ENCODE assay signal across 8 cellular contexts in genomic region chr6:31970604-31971271, GRCh38. TPM values are rescaled to one million over a fixed set of nuclear protein-coding genes. Genes with fewer than 3 reads are reported as not detected.
A peak's percentile ranks its signal among the peaks of the same experiment; 100 is the strongest.
DNase-seq lines count a peak whose midpoint lies in the region; ATAC-seq, FAIRE-seq and TF ChIP-seq lines count a peak whose summit lies in the region.

No MANE protein-coding gene starts in this region.

- peaks cover 28% of the 10 kb centered on the region for H3K79me2 ChIP-seq in keratinocyte (ENCODE audit: control insufficient read depth, insufficient read depth, low read length)

- H3K4me1 Mint-ChIP-seq in activated CD8-positive, alpha-beta T cell treated with anti-CD3 and anti-CD28 coated beads, Interleukin-2, amount 10 ng/mL, durations not matched to agents 7 days and 5 days (ENCODE audit: low read depth), result peaks cover 37% of the 10 kb centered on the region

- dilution Hi-C loops in keratinocyte (cut with MboI; ENCODE audit: extremely low pct_ligation_motif_present, low sequenced_read_pairs), result no loop called here

- TF ChIP-seq CTCF in AG10803 (conservative IDR thresholded peaks at IDR 0.05; ENCODE audit: low read length) (no peak), keratinocyte (optimal IDR thresholded peaks at IDR 0.05 in 1 of 3, IDR thresholded peaks at IDR 0.05 in 1 of 3, conservative IDR thresholded peaks at IDR 0.05 in 1 of 3; ENCODE audit: extremely low read depth in 1 of 3, insufficient read depth in 2 of 3, low read length in 3 of 3) (no peak)

- H3K27me3 Mint-ChIP-seq in activated CD8-positive, alpha-beta T cell treated with anti-CD3 and anti-CD28 coated beads, Interleukin-2, amount 10 ng/mL, durations not matched to agents 7 days and 5 days (ENCODE audit: low read depth), result no peaks in the 10 kb centered on the region

- CTCF ChIA-PET in activated CD8-positive, alpha-beta T cell treated with anti-CD3 and anti-CD28 coated beads, Interleukin-2, amount 10 ng/mL, durations not matched to agents 7 days and 5 days (lab: Charles Lee), result interaction anchor here (1.4 to 2.6 kb wide), 4 partner anchors 12 to 225 kb away, joined by 3 to 15 read pairs (median 9); partner anchors contain the start of genes NELFE and SKIC2

- POLR2A ChIA-PET in activated CD8-positive, alpha-beta T cell treated with anti-CD3 and anti-CD28 coated beads, Interleukin-2, amount 10 ng/mL, durations not matched to agents 7 days and 5 days (lab: Charles Lee), result interaction anchor here (0.8 to 6.0 kb wide), 8 partner anchors 9 to 318 kb away, joined by 3 to 68 read pairs (median 4); partner anchors contain the start of genes ATF6B, BAG6, NELFE and SKIC2

- H4K20me1 ChIP-seq in keratinocyte (ENCODE audit: control insufficient read depth, extremely low read depth, insufficient read depth, low read length), result no peaks in the 10 kb centered on the region

- H3K4me1 ChIP-seq in HUES48 (ENCODE audit: control insufficient read depth, insufficient read depth, low read length) (no peaks in the 10 kb centered on the region), keratinocyte (ENCODE audit: control insufficient read depth, extremely low read depth, insufficient read depth, low read length) (peaks cover 18% of the 10 kb centered on the region), thymus (ENCODE audit: control insufficient read depth, insufficient read depth, low read length) (peaks cover 18% of the 10 kb centered on the region)

- DNase-seq in AG10803 (ENCODE audit: low read depth) (no peak), keratinocyte (ENCODE audit: low read depth, low spot score) (no peak), NCI-H1436 treated with DMSO at 0.1 percent for 48 hours (lab: John Stamatoyannopoulos, UW) (no peak), NCI-H226 (no peak)
- no peak for DNase-seq in activated CD8-positive, alpha-beta T cell treated with anti-CD3 and anti-CD28 coated beads, Interleukin-2, amount 10 ng/mL, durations not matched to agents 7 days and 5 days

- H3K27me3 ChIP-seq in HUES48 (ENCODE audit: control insufficient read depth, insufficient read depth, low read length), result no peaks in the 10 kb centered on the region
- H3K27me3 ChIP-seq in keratinocyte (ENCODE audit: control insufficient read depth, extremely low read depth, insufficient read depth, low read length), result no peaks in the 10 kb centered on the region
- H3K27me3 ChIP-seq in thymus (ENCODE audit: control insufficient read depth, insufficient read depth), result no peaks in the 10 kb centered on the region

- no peak for FAIRE-seq in keratinocyte (lab: Jason Lieb, UNC)

- H3K9me1 ChIP-seq in keratinocyte (ENCODE audit: control insufficient read depth, extremely low read depth, insufficient read depth, low read length), result no peaks in the 10 kb centered on the region

- H3K9me3 ChIP-seq in HUES48 (ENCODE audit: control insufficient read depth, insufficient read depth, low read length) (no peaks in the 10 kb centered on the region), keratinocyte (ENCODE audit: control insufficient read depth, low read depth, low read length) (no peaks in the 10 kb centered on the region), thymus (ENCODE audit: control insufficient read depth) (peaks cover 1% of the 10 kb centered on the region)

- ATAC-seq in activated CD8-positive, alpha-beta T cell treated with anti-CD3 and anti-CD28 coated beads, Interleukin-2, amount 10 ng/mL, durations not matched to agents 7 days and 5 days, result no peak
- no peak for ATAC-seq in GM21576 (IDR thresholded peaks at IDR 0.05; ENCODE audit: unreplicated experiment)

- peaks cover 39% of the 10 kb centered on the region for H3K36me3 Mint-ChIP-seq in activated CD8-positive, alpha-beta T cell treated with anti-CD3 and anti-CD28 coated beads, Interleukin-2, amount 10 ng/mL, durations not matched to agents 7 days and 5 days (ENCODE audit: low read depth)

- H3K9ac ChIP-seq in HUES48 (ENCODE audit: low read depth, low read length), result no peak overlapping the region
- H3K9ac ChIP-seq in keratinocyte (ENCODE audit: control insufficient read depth, extremely low read depth, insufficient read depth, low read length), result peak overlapping the region; percentile 96

- peak overlapping the region; percentile 94 for H3K4me3 ChIP-seq in AG10803 (ENCODE audit: low read length)
- H3K4me3 ChIP-seq in HUES48 (ENCODE audit: low read depth, low read length), result peak overlapping the region; percentile 92
- peak overlapping the region; percentile 72 to 95 (median 89) for H3K4me3 ChIP-seq in keratinocyte (ENCODE audit: control insufficient read depth in 2 of 3, extremely low read depth in 1 of 3, insufficient read depth in 2 of 3, low read depth in 1 of 3, low read length in 3 of 3)
- peak overlapping the region; percentile 78 for H3K4me3 ChIP-seq in thymus (ENCODE audit: low read length)

- H3K9me3 Mint-ChIP-seq in activated CD8-positive, alpha-beta T cell treated with anti-CD3 and anti-CD28 coated beads, Interleukin-2, amount 10 ng/mL, durations not matched to agents 7 days and 5 days (ENCODE audit: insufficient read depth), result no peaks in the 10 kb centered on the region

- peak overlapping the region; percentile 88 for H3K4me2 ChIP-seq in keratinocyte (ENCODE audit: control insufficient read depth, extremely low read depth, insufficient read depth, low read depth, low read length)

- H3K27ac ChIP-seq in HUES48 (ENCODE audit: low read depth, low read length) (peak overlapping the region; percentile 99), keratinocyte (ENCODE audit: control insufficient read depth, insufficient read depth, low read length) (peak overlapping the region; percentile 98), thymus (ENCODE audit: low read depth) (peak overlapping the region; percentile 99)

- H2AFZ ChIP-seq in keratinocyte (ENCODE audit: control insufficient read depth, low read length), result no peak overlapping the region

- H3K27ac Mint-ChIP-seq in activated CD8-positive, alpha-beta T cell treated with anti-CD3 and anti-CD28 coated beads, Interleukin-2, amount 10 ng/mL, durations not matched to agents 7 days and 5 days, result peak overlapping the region; percentile 100

- H3K4me3 Mint-ChIP-seq in activated CD8-positive, alpha-beta T cell treated with anti-CD3 and anti-CD28 coated beads, Interleukin-2, amount 10 ng/mL, durations not matched to agents 7 days and 5 days, result peak overlapping the region; percentile 95

- 94% methylated on average over 18 of the region's 18 CpGs for WGBS in thymus

- H3K36me3 ChIP-seq in HUES48 (ENCODE audit: control insufficient read depth, insufficient read depth, low read length), result peaks cover 47% of the 10 kb centered on the region
- peaks cover 14 to 30% of the 10 kb centered on the region in 2 experiments for H3K36me3 ChIP-seq in keratinocyte (ENCODE audit: control insufficient read depth in 2 of 2, extremely low read depth in 1 of 2, insufficient read depth in 2 of 2, low read length in 2 of 2)
- H3K36me3 ChIP-seq in thymus (ENCODE audit: control insufficient read depth, insufficient read depth), result peaks cover 47% of the 10 kb centered on the region

RNA-seq across cellular contexts. Expression of gene DXO, which starts 1.2 kb away (rescaled TPM):
- total RNA-seq in activated CD8-positive, alpha-beta T cell treated with anti-CD3 and anti-CD28 coated beads, Interleukin-2, amount 10 ng/mL, durations not matched to agents 7 days and 5 days, result 10 to 100 TPM; 14.8 to 17.7 TPM
- polyA plus RNA-seq in keratinocyte, result 7.0 to 10.4 TPM (median 7.6 TPM) in 3 replicates
- 4.9 TPM for polyA plus RNA-seq in keratinocyte (2011; ENCODE audit: low read depth)
- polyA plus RNA-seq in keratinocyte (2011; cell fraction: cytosol; rRNA removed), result 6.9 and 8.0 TPM in 2 replicates
- polyA plus RNA-seq in keratinocyte (2011; cell fraction: nucleus; rRNA removed), result 23.0 and 23.6 TPM in 2 replicates
- polyA plus RNA-seq in keratinocyte (2012; ENCODE audit: low replicate concordance), result 10.2 and 12.4 TPM in 2 replicates
- 6.0 to 14.3 TPM (median 7.1 TPM) in 3 replicates for polyA minus RNA-seq in keratinocyte
- 17.1 TPM for polyA minus RNA-seq in keratinocyte (2011; cell fraction: cytosol; rRNA and poly(A)+ RNA removed)
- polyA minus RNA-seq in keratinocyte (2011; cell fraction: nucleus; rRNA and poly(A)+ RNA removed), result 5.4 and 7.1 TPM in 2 replicates
- polyA plus RNA-seq in thymus, result 27.3 TPM

RNA-seq across cellular contexts. Expression of gene C4A, which starts 11.1 kb away (rescaled TPM):
- total RNA-seq in activated CD8-positive, alpha-beta T cell treated with anti-CD3 and anti-CD28 coated beads, Interleukin-2, amount 10 ng/mL, durations not matched to agents 7 days and 5 days, result 1 to 10 TPM; 3.6 to 5.1 TPM
- 1.2 to 2.9 TPM (median 1.4 TPM) in 3 replicates for polyA plus RNA-seq in keratinocyte
- polyA plus RNA-seq in keratinocyte (2011; ENCODE audit: low read depth), result 3.8 TPM
- polyA plus RNA-seq in keratinocyte (2011; cell fraction: cytosol; rRNA removed), result 0.22 and 0.51 TPM in 2 replicates
- 8.0 and 9.5 TPM in 2 replicates for polyA plus RNA-seq in keratinocyte (2011; cell fraction: nucleus; rRNA removed)
- 1.8 and 3.8 TPM in 2 replicates for polyA plus RNA-seq in keratinocyte (2012; ENCODE audit: low replicate concordance)
- 2.3 to 10.0 TPM (median 3.7 TPM) in 3 replicates for polyA minus RNA-seq in keratinocyte
- polyA minus RNA-seq in keratinocyte (2011; cell fraction: cytosol; rRNA and poly(A)+ RNA removed), result not detected
- 4.1 and 4.2 TPM in 2 replicates for polyA minus RNA-seq in keratinocyte (2011; cell fraction: nucleus; rRNA and poly(A)+ RNA removed)
- polyA plus RNA-seq in thymus, result 206 TPM

RNA-seq across cellular contexts. Expression of gene SKIC2, which starts 11.8 kb away (rescaled TPM):
- total RNA-seq in activated CD8-positive, alpha-beta T cell treated with anti-CD3 and anti-CD28 coated beads, Interleukin-2, amount 10 ng/mL, durations not matched to agents 7 days and 5 days, result 10 to 100 TPM; 73.2 to 73.4 TPM
- polyA plus RNA-seq in keratinocyte (24.5 to 37.7 TPM (median 37.5 TPM) in 3 replicates), thymus (110 TPM)
- 24.7 TPM for polyA plus RNA-seq in keratinocyte (2011; ENCODE audit: low read depth)
- polyA plus RNA-seq in keratinocyte (2011; cell fraction: cytosol; rRNA removed), result 13.6 and 20.2 TPM in 2 replicates
- 146 and 169 TPM in 2 replicates for polyA plus RNA-seq in keratinocyte (2011; cell fraction: nucleus; rRNA removed)
- polyA plus RNA-seq in keratinocyte (2012; ENCODE audit: low replicate concordance), result 42.2 and 53.9 TPM in 2 replicates
- polyA minus RNA-seq in keratinocyte, result 65.4 to 76.2 TPM (median 71.3 TPM) in 3 replicates
- polyA minus RNA-seq in keratinocyte (2011; cell fraction: cytosol; rRNA and poly(A)+ RNA removed), result 35.7 TPM
- polyA minus RNA-seq in keratinocyte (2011; cell fraction: nucleus; rRNA and poly(A)+ RNA removed), result 49.2 and 57.4 TPM in 2 replicates

RNA-seq across cellular contexts. Expression of gene NELFE, which starts 12.0 kb away (rescaled TPM):
- total RNA-seq in activated CD8-positive, alpha-beta T cell treated with anti-CD3 and anti-CD28 coated beads, Interleukin-2, amount 10 ng/mL, durations not matched to agents 7 days and 5 days, result 10 to 100 TPM; 67.1 to 70.8 TPM
- 45.1 to 57.9 TPM (median 51.9 TPM) in 3 replicates for polyA plus RNA-seq in keratinocyte
- polyA plus RNA-seq in keratinocyte (2011; ENCODE audit: low read depth), result 137 TPM
- polyA plus RNA-seq in keratinocyte (2011; cell fraction: cytosol; rRNA removed), result 41.1 and 56.6 TPM in 2 replicates
- 32.7 and 37.9 TPM in 2 replicates for polyA plus RNA-seq in keratinocyte (2011; cell fraction: nucleus; rRNA removed)
- polyA plus RNA-seq in keratinocyte (2012; ENCODE audit: low replicate concordance), result 53.6 and 69.3 TPM in 2 replicates
- polyA minus RNA-seq in keratinocyte, result 20.0 to 27.2 TPM (median 20.7 TPM) in 3 replicates
- 37.6 TPM for polyA minus RNA-seq in keratinocyte (2011; cell fraction: cytosol; rRNA and poly(A)+ RNA removed)
- polyA minus RNA-seq in keratinocyte (2011; cell fraction: nucleus; rRNA and poly(A)+ RNA removed), result 8.5 and 10.9 TPM in 2 replicates
- polyA plus RNA-seq in thymus, result 44.5 TPM

RNA-seq across cellular contexts. Expression of gene CFB, which starts 24.8 kb away (rescaled TPM):
- total RNA-seq in activated CD8-positive, alpha-beta T cell treated with anti-CD3 and anti-CD28 coated beads, Interleukin-2, amount 10 ng/mL, durations not matched to agents 7 days and 5 days, result under 1 TPM in 1 of 2 experiments, not detected in 1; 0.58 TPM
- 0.84 to 2.9 TPM (median 2.5 TPM) in 3 replicates for polyA plus RNA-seq in keratinocyte
- polyA plus RNA-seq in keratinocyte (2011; ENCODE audit: low read depth), result 6.6 TPM
- polyA plus RNA-seq in keratinocyte (2011; cell fraction: cytosol; rRNA removed), result 0.73 and 1.2 TPM in 2 replicates
- 5.4 and 6.6 TPM in 2 replicates for polyA plus RNA-seq in keratinocyte (2011; cell fraction: nucleus; rRNA removed)
- polyA plus RNA-seq in keratinocyte (2012; ENCODE audit: low replicate concordance), result 1.1 and 6.5 TPM in 2 replicates
- 1.9 to 5.2 TPM in 2 of 3 replicates, not detected in the other for polyA minus RNA-seq in keratinocyte
- 2.9 TPM for polyA minus RNA-seq in keratinocyte (2011; cell fraction: cytosol; rRNA and poly(A)+ RNA removed)
- polyA minus RNA-seq in keratinocyte (2011; cell fraction: nucleus; rRNA and poly(A)+ RNA removed), result 5.4 and 9.2 TPM in 2 replicates
- polyA plus RNA-seq in thymus, result 41.0 TPM

Comparison
In these comparisons a context has a peak if more than half of its experiments do, and no peak if none do; other contexts are left out.
1. RNA of gene C4A, which starts 11.1 kb away (polyA plus RNA-seq): 206 TPM in thymus (single experiment); 0.22 to 9.5 TPM in keratinocyte; every median in the first group is over 10 times any median in the second.
2. Peak in every context shown above with its lines, with median percentiles within 50 percentile points of each other: H3K4me3 ChIP-seq and H3K27ac ChIP-seq.